Comparison of ENCODE assay signal across 8 cellular contexts in the genomic region with DNA sequence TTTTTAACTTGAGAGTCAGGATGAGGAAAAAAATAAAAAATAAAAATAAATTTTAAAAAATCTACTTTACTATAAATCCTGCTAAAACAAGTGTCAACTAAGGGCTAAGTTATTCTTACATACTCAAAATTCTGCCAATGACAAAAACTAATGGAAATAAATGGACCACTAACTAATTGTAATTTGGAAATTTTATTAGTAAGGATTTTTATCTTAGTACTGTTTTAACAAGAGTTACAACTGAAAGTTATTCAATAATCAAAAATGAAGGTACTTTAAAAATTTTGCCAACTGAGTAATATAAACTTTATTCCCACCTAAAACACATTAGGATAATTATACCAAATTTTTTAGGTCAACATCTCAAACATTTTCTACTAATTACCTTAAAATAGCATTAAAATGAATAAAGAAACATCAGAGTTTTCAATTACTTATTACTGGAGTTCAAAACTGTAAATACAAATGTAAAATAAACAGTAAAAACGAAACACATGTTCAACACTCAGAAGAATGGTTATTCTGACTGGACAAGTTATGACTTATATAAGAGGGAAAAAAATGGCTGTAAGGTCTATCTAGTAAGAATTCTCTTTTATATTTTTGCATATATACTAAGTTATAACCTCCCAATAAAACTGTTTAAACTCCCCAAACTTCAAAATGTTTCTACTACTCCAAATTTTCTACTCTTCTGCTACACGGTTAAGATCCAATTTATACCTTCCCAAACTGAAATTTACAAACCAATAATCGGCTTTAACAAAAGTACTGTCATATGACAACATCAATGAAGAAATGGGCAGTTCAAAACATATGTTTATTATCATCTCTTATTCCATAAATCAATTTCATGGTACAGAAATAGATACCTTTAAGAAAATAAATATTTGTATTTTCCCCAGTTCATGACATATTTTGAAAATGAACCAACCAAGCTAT. TPM values are rescaled to one million over a fixed set of nuclear protein-coding genes. Genes with fewer than 3 reads are reported as not detected.
A peak's percentile ranks its signal among the peaks of the same experiment; 100 is the strongest.
DNase-seq lines count a peak whose midpoint lies in the region; ATAC-seq lines count a peak whose summit lies in the region.

No MANE protein-coding gene starts in this region.

- POLR2A ChIA-PET in activated CD8-positive, alpha-beta T cell treated with anti-CD3 and anti-CD28 coated beads, Interleukin-2, amount 10 ng/mL, durations not matched to agents 7 days and 5 days (lab: Charles Lee) = interaction anchor here (2.1 kb wide), 1 partner anchor 179 kb away, joined by 11 read pairs; the partner anchor contains the start of genes AP4S1 and STRN3

- H3K27me3 ChIP-seq in iPS-15b (ENCODE audit: control insufficient read depth, insufficient read depth, low read length) = no peaks in the 10 kb centered on the region

- H3K36me3 ChIP-seq in iPS-15b (ENCODE audit: control insufficient read depth, insufficient read depth, low read length) = peaks cover 2% of the 10 kb centered on the region

- peaks cover 39% of the 10 kb centered on the region for H3K4me1 Mint-ChIP-seq in T-helper 1 cell treated with Interleukin-12 subunit alpha and Interleukin-12 subunit beta and Interleukin-4 antibody, amounts not matched to agents 30 μg/mL and 1 μg/mL, for 36 hours (ENCODE audit: low read depth)
- H3K4me1 Mint-ChIP-seq in activated CD8-positive, alpha-beta T cell treated with anti-CD3 and anti-CD28 coated beads, Interleukin-2, amount 10 ng/mL, durations not matched to agents 7 days and 5 days (ENCODE audit: low read depth) = peaks cover 49% of the 10 kb centered on the region
- peaks cover 43% of the 10 kb centered on the region for H3K4me1 Mint-ChIP-seq in stimulated activated memory B cell treated with anti-CD40 and anti-IgM and Interleukin-4, amounts not matched to agents 10 μg/mL and 1 μg/mL and 100 μg/mL, for 72 hours

- H3K4me1 ChIP-seq in iPS-15b (ENCODE audit: control insufficient read depth, insufficient read depth, low read length) = peaks cover 6% of the 10 kb centered on the region

- H3K36me3 Mint-ChIP-seq in T-helper 1 cell treated with Interleukin-12 subunit alpha and Interleukin-12 subunit beta and Interleukin-4 antibody, amounts not matched to agents 30 μg/mL and 1 μg/mL, for 36 hours (ENCODE audit: low read depth) = peaks cover 31% of the 10 kb centered on the region
- H3K36me3 Mint-ChIP-seq in activated CD8-positive, alpha-beta T cell treated with anti-CD3 and anti-CD28 coated beads, Interleukin-2, amount 10 ng/mL, durations not matched to agents 7 days and 5 days (ENCODE audit: low read depth) = peaks cover 50% of the 10 kb centered on the region
- H3K36me3 Mint-ChIP-seq in stimulated activated memory B cell treated with anti-CD40 and anti-IgM and Interleukin-4, amounts not matched to agents 10 μg/mL and 1 μg/mL and 100 μg/mL, for 72 hours = peaks cover 29% of the 10 kb centered on the region

- H3K9ac ChIP-seq in iPS-15b (ENCODE audit: low read depth, low read length) = no peak overlapping the region

- H3K27ac Mint-ChIP-seq in T-helper 1 cell treated with Interleukin-12 subunit alpha and Interleukin-12 subunit beta and Interleukin-4 antibody, amounts not matched to agents 30 μg/mL and 1 μg/mL, for 36 hours = peak overlapping the region; percentile 70
- peak overlapping the region; percentile 28 for H3K27ac Mint-ChIP-seq in activated CD8-positive, alpha-beta T cell treated with anti-CD3 and anti-CD28 coated beads, Interleukin-2, amount 10 ng/mL, durations not matched to agents 7 days and 5 days
- H3K27ac Mint-ChIP-seq in stimulated activated memory B cell treated with anti-CD40 and anti-IgM and Interleukin-4, amounts not matched to agents 10 μg/mL and 1 μg/mL and 100 μg/mL, for 72 hours = peak overlapping the region; percentile 97

- no peaks in the 10 kb centered on the region for H3K9me3 ChIP-seq in iPS-15b (ENCODE audit: control insufficient read depth, insufficient read depth, low read length)

- no peak for ATAC-seq in activated CD8-positive, alpha-beta T cell treated with anti-CD3 and anti-CD28 coated beads, Interleukin-2, amount 10 ng/mL, durations not matched to agents 7 days and 5 days
- ATAC-seq in stimulated activated memory B cell treated with anti-CD40 and anti-IgM and Interleukin-4, amounts not matched to agents 10 μg/mL and 1 μg/mL and 100 μg/mL, for 72 hours = no peak
- no peak for ATAC-seq in HG02798 (IDR thresholded peaks at IDR 0.05; ENCODE audit: poor library complexity, unreplicated experiment)

- peak overlapping the region; percentile 80 for H3K4me3 Mint-ChIP-seq in T-helper 1 cell treated with Interleukin-12 subunit alpha and Interleukin-12 subunit beta and Interleukin-4 antibody, amounts not matched to agents 30 μg/mL and 1 μg/mL, for 36 hours
- H3K4me3 Mint-ChIP-seq in activated CD8-positive, alpha-beta T cell treated with anti-CD3 and anti-CD28 coated beads, Interleukin-2, amount 10 ng/mL, durations not matched to agents 7 days and 5 days = peak overlapping the region; percentile 82
- peak overlapping the region; percentile 50 for H3K4me3 Mint-ChIP-seq in stimulated activated memory B cell treated with anti-CD40 and anti-IgM and Interleukin-4, amounts not matched to agents 10 μg/mL and 1 μg/mL and 100 μg/mL, for 72 hours

- H3K27me3 Mint-ChIP-seq in T-helper 1 cell treated with Interleukin-12 subunit alpha and Interleukin-12 subunit beta and Interleukin-4 antibody, amounts not matched to agents 30 μg/mL and 1 μg/mL, for 36 hours (ENCODE audit: low read depth) = no peaks in the 10 kb centered on the region
- H3K27me3 Mint-ChIP-seq in activated CD8-positive, alpha-beta T cell treated with anti-CD3 and anti-CD28 coated beads, Interleukin-2, amount 10 ng/mL, durations not matched to agents 7 days and 5 days (ENCODE audit: low read depth) = no peaks in the 10 kb centered on the region
- no peaks in the 10 kb centered on the region for H3K27me3 Mint-ChIP-seq in stimulated activated memory B cell treated with anti-CD40 and anti-IgM and Interleukin-4, amounts not matched to agents 10 μg/mL and 1 μg/mL and 100 μg/mL, for 72 hours

- H3K9me3 Mint-ChIP-seq in T-helper 1 cell treated with Interleukin-12 subunit alpha and Interleukin-12 subunit beta and Interleukin-4 antibody, amounts not matched to agents 30 μg/mL and 1 μg/mL, for 36 hours = no peaks in the 10 kb centered on the region
- no peaks in the 10 kb centered on the region for H3K9me3 Mint-ChIP-seq in activated CD8-positive, alpha-beta T cell treated with anti-CD3 and anti-CD28 coated beads, Interleukin-2, amount 10 ng/mL, durations not matched to agents 7 days and 5 days (ENCODE audit: insufficient read depth)
- H3K9me3 Mint-ChIP-seq in stimulated activated memory B cell treated with anti-CD40 and anti-IgM and Interleukin-4, amounts not matched to agents 10 μg/mL and 1 μg/mL and 100 μg/mL, for 72 hours = no peaks in the 10 kb centered on the region

- H3K4me3 ChIP-seq in iPS-15b (ENCODE audit: low read depth, low read length) = peak overlapping the region; percentile 10

- CTCF ChIA-PET in activated CD8-positive, alpha-beta T cell treated with anti-CD3 and anti-CD28 coated beads, Interleukin-2, amount 10 ng/mL, durations not matched to agents 7 days and 5 days (lab: Charles Lee) = interaction anchor here (0.8 to 1.5 kb wide), 2 partner anchors 15 to 216 kb away, joined by 3 read pairs; partner anchors contain the start of gene HEATR5A

- DNase-seq in T-helper 1 cell (no peak), NCI-H446 treated with DMSO at 0.1 percent for 48 hours (lab: John Stamatoyannopoulos, UW) (no peak)
- DNase-seq in activated CD8-positive, alpha-beta T cell treated with anti-CD3 and anti-CD28 coated beads, Interleukin-2, amount 10 ng/mL, durations not matched to agents 7 days and 5 days = no peak
- no peak for DNase-seq in stimulated activated naive CD4-positive, alpha-beta T cell (lab: John Stamatoyannopoulos, UW)

RNA-seq across cellular contexts. Expression of gene HECTD1, which starts 2.7 kb away (rescaled TPM):
- 100 to 1,000 TPM in 1 of 2 experiments, 10 to 100 TPM in 1; 90.6 to 105 TPM for total RNA-seq in activated CD8-positive, alpha-beta T cell treated with anti-CD3 and anti-CD28 coated beads, Interleukin-2, amount 10 ng/mL, durations not matched to agents 7 days and 5 days

Comparison
In these comparisons a context has a peak if more than half of its experiments do, and no peak if none do; other contexts are left out.
1. H3K27ac Mint-ChIP-seq: peak in every context shown above with its lines; median percentile 97 in stimulated activated memory B cell treated with anti-CD40 and anti-IgM and Interleukin-4, amounts not matched to agents 10 μg/mL and 1 μg/mL and 100 μg/mL, for 72 hours; 70 in T-helper 1 cell treated with Interleukin-12 subunit alpha and Interleukin-12 subunit beta and Interleukin-4 antibody, amounts not matched to agents 30 μg/mL and 1 μg/mL, for 36 hours; 28 in activated CD8-positive, alpha-beta T cell treated with anti-CD3 and anti-CD28 coated beads, Interleukin-2, amount 10 ng/mL, durations not matched to agents 7 days and 5 days.